ENCODE assay signal across 8 cellular contexts in genomic region chr19:4831351-4832340, GRCh38. TPM values are rescaled to one million over a fixed set of nuclear protein-coding genes. Genes with fewer than 3 reads are reported as not detected.
A peak's percentile ranks its signal among the peaks of the same experiment; 100 is the strongest.
DNase-seq lines count a peak whose midpoint lies in the region; ATAC-seq and TF ChIP-seq lines count a peak whose summit lies in the region.

Gene TICAM1, minus strand, starts transcription at chr19:4831712. Its CDS starts 13,335 bp downstream, at chr19:4818377.

- 0 out of 3 replicates have a peak, but pooled peaks have one; percentile 5 for TF ChIP-seq CTCF in GM12872 (IDR thresholded peaks at IDR 0.05; ENCODE audit: insufficient read depth, low read depth, low read length)
- no peak for TF ChIP-seq CTCF in PC-3 (conservative IDR thresholded peaks at IDR 0.05; ENCODE audit: low read depth, low read length)
- TF ChIP-seq CTCF in fibroblast of mammary gland (conservative IDR thresholded peaks at IDR 0.05; ENCODE audit: control insufficient read depth, insufficient read depth, low read depth, low read length): no peak
- TF ChIP-seq CTCF in nephron (IDR thresholded peaks at IDR 0.05; ENCODE audit: unreplicated experiment in 3 of 3): no peak
- no peak for TF ChIP-seq CTCF in stomach (IDR thresholded peaks at IDR 0.05)

- H3K9ac ChIP-seq in PC-3 (ENCODE audit: low read length): peak within 1 kb of the TSS; percentile 93

- intact Hi-C loops in PC-3 (cut with micrococcal nuclease): no loop called here
- intact Hi-C loops in stomach (cut with DNase I; ENCODE audit: low total_unique reads): no loop called here

- peak; percentile 63 for DNase-seq in PC-3
- peak; percentile 65 for DNase-seq in activated T-helper 1 cell treated with Interleukin-2 at 50 U/mL for 16 hours (ENCODE audit: low read depth)
- peak; percentile 40 for DNase-seq in fibroblast of mammary gland (ENCODE audit: low read depth)
- DNase-seq in stomach: peak; percentile 80
- no peak for DNase-seq in DMS114 treated with DMSO at 0.1 percent for 48 hours (lab: John Stamatoyannopoulos, UW; ENCODE audit: unreplicated experiment)

- H2AFZ ChIP-seq in PC-3 (ENCODE audit: low read length): peak within 1 kb of the TSS; percentile 92

- H3K9me3 ChIP-seq in PC-3 (ENCODE audit: low read length) (no peaks in the 10 kb centered on the region), stomach (no peaks in the 10 kb centered on the region)

- peaks cover 44% of the 10 kb centered on the region for H3K79me2 ChIP-seq in PC-3 (ENCODE audit: low read length)

- H3K4me1 ChIP-seq in PC-3 (ENCODE audit: insufficient read depth, low read length) (peaks cover 13% of the 10 kb centered on the region; the same call in 1 of the 2 replicates), stomach (peaks cover 22 to 47% (median 34%) of the 10 kb centered on the region in 4 donors)

- WGBS in stomach, 5 donors: 4 to 8% (median 5%) methylated on average over 37 to 60 of the region's 60 CpGs

- no peaks in the 10 kb centered on the region for H3K9me2 ChIP-seq in PC-3 (replicated peaks; ENCODE audit: low read length)

- H3K36me3 ChIP-seq in PC-3 (ENCODE audit: low read depth, low read length) (no peaks in the 10 kb centered on the region), stomach (no peaks in the 10 kb centered on the region)

- H3K4me2 ChIP-seq in PC-3 (ENCODE audit: low read length): peak within 1 kb of the TSS; percentile 94

- H3K4me3 ChIP-seq in PC-3 (ENCODE audit: low read length) (peak within 1 kb of the TSS; percentile 92), fibroblast of mammary gland (ENCODE audit: control insufficient read depth, low read depth, low read length) (peak within 1 kb of the TSS; percentile 85), stomach (peak within 1 kb of the TSS; percentile 70 to 93 (median 86))

- H3K4me3 Mint-ChIP-seq in nephron: peak within 1 kb of the TSS; percentile 86 to 89 (median 86)

- H3F3A ChIP-seq in PC-3 (ENCODE audit: low read length, unreplicated experiment): no peaks in the 10 kb centered on the region

- no peaks in the 10 kb centered on the region for H4K20me1 ChIP-seq in PC-3 (ENCODE audit: low read length)

- no peaks in the 10 kb centered on the region for H3K27me3 ChIP-seq in PC-3 (ENCODE audit: low read length)
- H3K27me3 ChIP-seq in stomach: no peaks in the 10 kb centered on the region

- BruUV-seq in PC-3 (replicated peaks; lab: Mats Ljungman, UMichigan): TSS peak; percentile 93

- ATAC-seq in HG02588 (IDR thresholded peaks at IDR 0.05; ENCODE audit: unreplicated experiment) (peak; percentile 60), PC-3 (peak; percentile 90)

- peak within 1 kb of the TSS; percentile 8 to 71 (median 62) for H3K27ac Mint-ChIP-seq in nephron

- H3K9me3 Mint-ChIP-seq in nephron: no peaks in the 10 kb centered on the region

- H3K27ac ChIP-seq in PC-3 (ENCODE audit: low read length) (peak within 1 kb of the TSS; percentile 56), stomach (peak within 1 kb of the TSS; percentile 93 to 97 (median 96))

- peaks cover 3% of the 10 kb centered on the region for H3K36me3 Mint-ChIP-seq in nephron (ENCODE audit: low read depth)

- peak in 1 of 4 donors; percentile 57 for TF ChIP-seq POLR2A in stomach (IDR thresholded peaks at IDR 0.05)

- H3K4me1 Mint-ChIP-seq in nephron: peaks cover 10% of the 10 kb centered on the region

- TF ChIP-seq EP300 in stomach (IDR thresholded peaks at IDR 0.05): no peak

- POLR2A ChIA-PET in PC-3 (lab: Charles Lee; ENCODE audit: unreplicated experiment): interaction anchor here (0.7 kb wide), 1 partner anchor 348 kb away, joined by 3 read pairs; no protein-coding TSS in a partner anchor

- H3K27me3 Mint-ChIP-seq in nephron (ENCODE audit: low read depth): peaks cover 7% of the 10 kb centered on the region

- CTCF ChIA-PET in PC-3 (lab: Charles Lee): interaction anchor here (0.6 to 1.1 kb wide), 2 partner anchors 22 to 258 kb away, joined by 3 to 4 read pairs; no protein-coding TSS in a partner anchor

RNA-seq across cellular contexts. Expression of gene TICAM1, which starts in this region (rescaled TPM):
- total RNA-seq in PC-3 (2014; rRNA removed): 6.5 and 17.0 TPM in 2 replicates
- 10 to 100 TPM in 3 of 5 donors, 1 to 10 TPM in 2; 1.8 to 46.9 (median 19.6) TPM for total RNA-seq in stomach
- 10 to 100 TPM; 11.6 to 16.2 (median 13.7) TPM for polyA plus RNA-seq in stomach
